2 cellular contexts compared by ENCODE assay signal in the genomic region with DNA sequence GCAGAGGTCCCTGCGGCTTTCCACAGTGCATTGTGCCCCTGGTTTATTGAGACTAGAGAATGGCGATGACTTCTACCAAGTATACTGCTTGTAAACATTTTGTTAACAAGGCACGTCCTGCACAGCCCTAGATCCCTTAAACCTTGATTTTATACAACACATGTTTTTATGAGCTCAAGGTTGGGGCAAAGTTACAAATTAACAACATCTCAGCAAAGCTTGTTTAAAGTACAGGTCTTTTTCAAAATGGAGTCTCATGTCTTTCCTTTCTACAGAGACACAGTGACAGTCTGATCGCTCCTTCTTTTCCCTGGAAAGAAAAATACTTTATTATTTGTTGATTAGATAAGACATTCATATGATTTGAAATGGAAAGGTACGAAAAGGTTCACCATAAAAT. TPM values are rescaled to one million over a fixed set of nuclear protein-coding genes. Genes with fewer than 3 reads are reported as not detected.
"Had no signal": no experiment of that assay in that cellular context is flagged by ENCODE, and none has a peak within 500 bp of the region (broad histone marks: within the 10 kb centered on the region; RNA-seq: fewer than 3 reads in every experiment).

No MANE protein-coding gene starts in this region.

RNA-seq across cellular contexts. Expression of gene MUC20, which starts 8.0 kb away (rescaled TPM):
- total RNA-seq: dermis microvascular lymphatic vessel endothelial cell, glomerular endothelial cell had no signal
